Comparison of ENCODE assay signal across 19 cellular contexts in genomic region chr2:175981546-175981945, GRCh38. TPM values are rescaled to one million over a fixed set of nuclear protein-coding genes. Genes with fewer than 3 reads are reported as not detected.
DNase-seq lines count a peak whose midpoint lies in the region; ATAC-seq, FAIRE-seq and TF ChIP-seq lines count a peak whose summit lies in the region.
"Had no signal": no experiment of that assay in that cellular context is flagged by ENCODE, and none has a peak within 500 bp of the region (broad histone marks: within the 10 kb centered on the region; RNA-seq: fewer than 3 reads in every experiment).

No MANE protein-coding gene starts in this region.

- no peak overlapping the region for H2AFZ ChIP-seq in GM23338
- no peak overlapping the region for H2AFZ ChIP-seq in K562 (ENCODE audit: low read depth, low read length)

- H3K79me2 ChIP-seq in GM23338 (replicated peaks; ENCODE audit: insufficient read depth) (no peaks in the 10 kb centered on the region), K562 (ENCODE audit: control insufficient read depth, insufficient read depth, low read length) (0 out of 3 replicates have a peak, but pooled peaks cover under 1% of the 10 kb centered on the region), mesendoderm (ENCODE audit: control insufficient read depth, insufficient read depth, low read length) (no peaks in the 10 kb centered on the region)

- no peak overlapping the region for H2BK15ac ChIP-seq in mesendoderm (replicated peaks; ENCODE audit: low read depth)

- intact Hi-C loops in K562 (cut with micrococcal nuclease) (no loop called here), kidney (cut with DNase I) (no loop called here)

- no peak overlapping the region for H2AK5ac ChIP-seq in mesendoderm (ENCODE audit: low read length)

- H2BK5ac ChIP-seq in mesendoderm (ENCODE audit: low read length), result no peak overlapping the region

- no peak overlapping the region for H3K18ac ChIP-seq in mesendoderm (ENCODE audit: low read length)

- CTCF ChIA-PET in K562 (lab: Yijun Ruan, JAX; ENCODE audit: low intra/inter-chr PET ratio), result interaction anchor here (1.8 kb wide), 1 partner anchor 98 kb away, joined by 4 read pairs; no protein-coding TSS in a partner anchor

- peak overlapping the region; percentile 18; the same call in 1 of the 2 replicates for H3K27ac ChIP-seq in GM23338 (ENCODE audit: low read depth)
- H3K27ac ChIP-seq in K562 (ENCODE audit: extremely low read depth, low read depth, low read length), result no peak overlapping the region
- H3K27ac ChIP-seq in mesendoderm (ENCODE audit: low read depth, low read length), result peak overlapping the region; percentile 4
- H3K27ac ChIP-seq in kidney (ENCODE audit: low read depth in 2 of 2, low read length in 2 of 2), result no peak overlapping the region
- H3K27ac ChIP-seq in small intestine (ENCODE audit: low read depth in 1 of 2, low read length in 1 of 2), result no peak overlapping the region
- H3K27ac ChIP-seq: HL-60 had no signal

- H3K9me1 ChIP-seq in K562 (ENCODE audit: control insufficient read depth, insufficient read depth, low read length), result no peaks in the 10 kb centered on the region

- H3K56ac ChIP-seq in mesendoderm (ENCODE audit: low read length), result no peak overlapping the region

- H3K4me3 ChIP-seq in GM23338, result no peak overlapping the region
- no peak overlapping the region for H3K4me3 ChIP-seq in K562
- no peak overlapping the region for H3K4me3 ChIP-seq in mesendoderm (ENCODE audit: low read length)
- no peak overlapping the region for H3K4me3 ChIP-seq in kidney (ENCODE audit: low read length in 2 of 2)
- no peak overlapping the region for H3K4me3 ChIP-seq in small intestine (ENCODE audit: low read depth in 1 of 2, low read length in 2 of 2)
- H3K4me3 ChIP-seq: MG63 had no signal

- peak; percentile 22 to 23; a peak in 2 of 4 replicates for TF ChIP-seq RAD21 in K562 (CRISPR knock-in tag; conservative IDR thresholded peaks at IDR 0.05 in 1 of 2, IDR thresholded peaks at IDR 0.05 in 1 of 2)

- no peaks in the 10 kb centered on the region for H3K9me2 ChIP-seq in GM23338 (ENCODE audit: insufficient read depth)

- H3K4me3 Mint-ChIP-seq in GM23338, result no peak overlapping the region
- H3K4me3 Mint-ChIP-seq: CD4-positive, CD25-positive, alpha-beta regulatory T cell; IgD-negative memory B cell had no signal

- no peaks in the 10 kb centered on the region for H3K9me3 ChIP-seq in K562 (replicated peaks; ENCODE audit: control insufficient read depth, insufficient read depth, low read depth, low read length)
- H3K9me3 ChIP-seq in kidney (ENCODE audit: control insufficient read depth in 1 of 2, low read length in 2 of 2), result no peaks in the 10 kb centered on the region
- H3K9me3 ChIP-seq in small intestine (ENCODE audit: control insufficient read depth, low read depth), result no peaks in the 10 kb centered on the region
- H3K9me3 ChIP-seq: BE2C, MG63 had no signal

- no peaks in the 10 kb centered on the region for H3K36me3 ChIP-seq in GM23338 (ENCODE audit: insufficient read depth)
- H3K36me3 ChIP-seq in K562 (ENCODE audit: control insufficient read depth, insufficient read depth, low read length), result peaks cover 34% of the 10 kb centered on the region; the same call in 2 of the 3 replicates
- no peaks in the 10 kb centered on the region for H3K36me3 ChIP-seq in mesendoderm (ENCODE audit: control insufficient read depth, insufficient read depth, low read length)
- H3K36me3 ChIP-seq in kidney (ENCODE audit: control insufficient read depth in 1 of 2, insufficient read depth in 2 of 2, low read length in 2 of 2), result no peaks in the 10 kb centered on the region
- peaks cover 0 to 2% of the 10 kb centered on the region in 2 donors for H3K36me3 ChIP-seq in small intestine (ENCODE audit: control insufficient read depth in 2 of 2, insufficient read depth in 2 of 2, low read length in 2 of 2)
- H3K36me3 ChIP-seq: BE2C had no signal

- no peak overlapping the region for H4K5ac ChIP-seq in mesendoderm (ENCODE audit: low read length)

- H3K23ac ChIP-seq in mesendoderm (ENCODE audit: low read length), result no peak overlapping the region

- in situ Hi-C loops in K562 (cut with MboI), result no loop called here

- BruUV-seq in K562 (replicated peaks; lab: Mats Ljungman, UMichigan), result no TSS peak

- H3K4me2 ChIP-seq in GM23338 (peak overlapping the region; percentile 41; the same call in 1 of the 2 replicates), K562 (ENCODE audit: insufficient read depth, low read length) (no peak overlapping the region), mesendoderm (ENCODE audit: low read length) (no peak overlapping the region)

- no peak; a peak in 1 of 4 replicates for TF ChIP-seq CTCF in GM23338 (conservative IDR thresholded peaks at IDR 0.05; ENCODE audit: low read depth in 2 of 2)
- TF ChIP-seq CTCF in K562 (IDR thresholded peaks at IDR 0.05 in 2 of 3, conservative IDR thresholded peaks at IDR 0.05 in 1 of 3; ENCODE audit: insufficient read depth in 2 of 3, low read depth in 1 of 3, low read length in 3 of 3), result no peak
- TF ChIP-seq CTCF in kidney (IDR thresholded peaks at IDR 0.05; ENCODE audit: borderline replicate concordance, extremely low read depth, insufficient read depth), result no peak

- H4K20me1 ChIP-seq in GM23338 (replicated peaks; ENCODE audit: insufficient read depth) (no peaks in the 10 kb centered on the region), K562 (replicated peaks; ENCODE audit: control insufficient read depth, insufficient read depth, low read length) (no peaks in the 10 kb centered on the region)

- no peaks in the 10 kb centered on the region; the same call in 2 of the 3 replicates for H3K36me3 Mint-ChIP-seq in GM23338 (ENCODE audit: low read depth)

- H3K79me1 ChIP-seq in mesendoderm (ENCODE audit: low read length), result no peaks in the 10 kb centered on the region

- 33% methylated on average over 1 of the region's 1 CpG for WGBS in K562 (ENCODE audit: insufficient coverage, low coverage, missing lambda C conversion rate)
- no CpG with 5 or more reads among the region's 1 CpG for WGBS in mesendoderm (ENCODE audit: extremely low coverage, insufficient coverage, low lambda C conversion rate)
- 90 to 100% (median 95%) methylated on average over 1 of the region's 1 CpG for WGBS in small intestine, 3 donors

- no peaks in the 10 kb centered on the region for H3F3A ChIP-seq in GM23338 (replicated peaks; ENCODE audit: low read depth)

- H3K4me1 ChIP-seq in GM23338 (ENCODE audit: insufficient read depth), result peaks cover 12% of the 10 kb centered on the region
- no peaks in the 10 kb centered on the region for H3K4me1 ChIP-seq in K562 (replicated peaks in 1 of 2; ENCODE audit: control insufficient read depth in 2 of 2, insufficient read depth in 2 of 2, low read length in 2 of 2)
- peaks cover 3% of the 10 kb centered on the region for H3K4me1 ChIP-seq in mesendoderm (ENCODE audit: control insufficient read depth, low read depth, low read length)
- H3K4me1 ChIP-seq in kidney (ENCODE audit: control insufficient read depth in 1 of 2, insufficient read depth in 1 of 2, low read depth in 1 of 2, low read length in 2 of 2), result no peaks in the 10 kb centered on the region
- no peaks in the 10 kb centered on the region for H3K4me1 ChIP-seq in small intestine (ENCODE audit: control insufficient read depth in 2 of 2, insufficient read depth in 1 of 2, low read depth in 1 of 2, low read length in 1 of 2)
- H3K4me1 ChIP-seq: BE2C had no signal

- H3K4ac ChIP-seq in mesendoderm (ENCODE audit: low read depth, low read length), result no peak overlapping the region

- H3K9ac ChIP-seq in K562 (ENCODE audit: insufficient read depth in 1 of 2, low read depth in 2 of 2, low read length in 2 of 2) (no peak overlapping the region), mesendoderm (ENCODE audit: low read length) (no peak overlapping the region), kidney (ENCODE audit: low read length in 2 of 2) (no peak overlapping the region)

- H4K8ac ChIP-seq in mesendoderm (ENCODE audit: low read depth, low read length), result no peak overlapping the region

- DNase-seq in GM23338 (ENCODE audit: low spot score) (peak; percentile 66), NCI-H524 (lab: John Stamatoyannopoulos, UW) (peak; percentile 42 to 74), K562 (ENCODE audit: extremely low read depth in 1 of 4, low spot score in 3 of 4) (no peak), mesendoderm (peak; percentile 93), kidney (no peak), small intestine (no peak)
- DNase-seq: BE2C; Calu3; CD4-positive, CD25-positive, alpha-beta regulatory T cell; Kasumi-1; MG63; NCI-H1048; NCI-H146; NCI-H2029 treated with DMSO at 0.1 percent for 48 hours had no signal

- no peak overlapping the region for H3K27ac Mint-ChIP-seq in GM23338
- H3K27ac Mint-ChIP-seq: IgD-negative memory B cell had no signal

- ATAC-seq in GM23338, result peak; percentile 88
- ATAC-seq in K562, result peak; percentile 46; the same call in 2 of the 3 replicates
- ATAC-seq in HG03342 (IDR thresholded peaks at IDR 0.05; ENCODE audit: unreplicated experiment), result no peak

- no peak overlapping the region for H2BK120ac ChIP-seq in mesendoderm (ENCODE audit: low read depth, low read length)

- FAIRE-seq in K562 (lab: Jason Lieb, UNC) (no peak), kidney (lab: Jason Lieb, UNC) (no peak), small intestine (lab: Jason Lieb, UNC) (no peak)
- FAIRE-seq: A204.1, GM12891 had no signal

- no peak for TF ChIP-seq EP300 in K562 (IDR thresholded peaks at IDR 0.05; ENCODE audit: low read length)

- no peaks in the 10 kb centered on the region for H3K27me3 ChIP-seq in GM23338 (ENCODE audit: insufficient read depth)
- no peaks in the 10 kb centered on the region for H3K27me3 ChIP-seq in K562 (ENCODE audit: control insufficient read depth in 2 of 2, insufficient read depth in 2 of 2, low read length in 2 of 2)
- H3K27me3 ChIP-seq in mesendoderm (ENCODE audit: insufficient read depth, low read length, poor library complexity), result no peaks in the 10 kb centered on the region
- no peaks in the 10 kb centered on the region for H3K27me3 ChIP-seq in small intestine (ENCODE audit: control insufficient read depth in 2 of 2, insufficient read depth in 2 of 2, low read length in 2 of 2)
- H3K27me3 ChIP-seq: BE2C, MG63 had no signal

- no peak for TF ChIP-seq POLR2A in K562 (conservative IDR thresholded peaks at IDR 0.05)

- peaks cover 12% of the 10 kb centered on the region for H3K4me1 Mint-ChIP-seq in GM23338

- no peaks in the 10 kb centered on the region for H3K9me3 Mint-ChIP-seq in GM23338
- H3K9me3 Mint-ChIP-seq: IgD-negative memory B cell had no signal

- POLR2A ChIA-PET in K562 (lab: Yijun Ruan, JAX), result interaction anchor here (0.6 to 1.5 kb wide), 4 partner anchors 9 to 20 kb away, joined by 3 to 5 read pairs (median 4); partner anchors contain the start of gene LNPK

- H3K27me3 Mint-ChIP-seq in GM23338 (ENCODE audit: insufficient read depth, low read depth, poor library complexity), result no peaks in the 10 kb centered on the region
- H3K27me3 Mint-ChIP-seq: CD4-positive, CD25-positive, alpha-beta regulatory T cell; IgD-negative memory B cell had no signal

RNA-seq across cellular contexts. Expression of gene LNPK, which starts 20.5 kb away (rescaled TPM):
- total RNA-seq in GM23338 (2014; rRNA removed; shearing (Covaris generic)), result 6.1 and 8.1 TPM in 2 replicates
- polyA plus RNA-seq in GM23338 (2016; fragmentation: Nextera tagmentation; extraction: Ambion mirVana), result 5.2 and 5.4 TPM in 2 replicates
- 28.6 and 83.9 TPM in 2 replicates for total RNA-seq in K562 (2011; cell fraction: chromatin; rRNA removed; ENCODE audit: low replicate concordance)
- 13.8 and 17.1 TPM in 2 replicates for total RNA-seq in K562 (2011; cell fraction: nucleolus; rRNA removed)
- total RNA-seq in K562 (2011; cell fraction: nucleoplasm; rRNA removed), result 33.3 and 55.0 TPM in 2 replicates
- 18.8 and 19.9 TPM in 2 replicates for total RNA-seq in K562 (2014; rRNA removed)
- total RNA-seq in K562 (2014; rRNA removed; fragmentation: Illumina TruSeq; extraction: Trizol), result 33.9 and 34.6 TPM in 2 replicates
- 28.1 and 31.1 TPM in 2 replicates for total RNA-seq in K562 (2015; rRNA removed; fragmentation: Illumina TruSeq; extraction: Trizol)
- total RNA-seq in K562 (2021), result 39.0 and 40.4 TPM in 2 replicates
- 33.2 and 36.5 TPM in 2 replicates for polyA plus RNA-seq in K562 (2011; rRNA removed)
- 6.1 and 13.4 TPM in 2 replicates for polyA plus RNA-seq in K562 (2011; cell fraction: cytosol; rRNA removed)
- 12.5 and 23.2 TPM in 2 replicates for polyA plus RNA-seq in K562 (2011; cell fraction: nucleus; rRNA removed)
- polyA plus RNA-seq in K562 (2012), result 11.6 and 17.5 TPM in 2 replicates
- 17.1 and 21.3 TPM in 2 replicates for polyA plus RNA-seq in K562 (2014; fragmentation: Illumina TruSeq; extraction: Trizol)
- 1 to 10 TPM; 6.4 to 8.7 TPM for polyA plus RNA-seq in K562 (2014; fragmentation: Nextera tagmentation; extraction: Ambion mirVana)
- 11.9 and 12.7 TPM in 2 replicates for polyA plus RNA-seq in K562 (2014; rRNA removed)
- 49.7 and 57.3 TPM in 2 replicates for polyA minus RNA-seq in K562 (2011; rRNA and poly(A)+ RNA removed)
- polyA minus RNA-seq in K562 (2011; cell fraction: cytosol; rRNA and poly(A)+ RNA removed), result 16.7 and 26.4 TPM in 2 replicates
- 26.5 and 56.3 TPM in 2 replicates for polyA minus RNA-seq in K562 (2011; cell fraction: nucleus; rRNA and poly(A)+ RNA removed)
- 5.1 TPM for polyA plus RNA-seq in mesendoderm (2013, experiment 1 of 2)
- polyA plus RNA-seq in mesendoderm (2013, experiment 2 of 2), result 5.1 TPM
- total RNA-seq in kidney, result 29.0 TPM
- 5.1 TPM for polyA plus RNA-seq in kidney (ENCODE audit: insufficient read depth, low read depth, low replicate concordance)
- polyA plus RNA-seq in small intestine, result 1 to 10 TPM; 2.2 to 7.1 (median 2.9) TPM

Comparison
In these comparisons a context has a peak if more than half of its experiments do, and no peak if none do; other contexts are left out.
1. DNase-seq: peak in GM23338 (single experiment), NCI-H524 (2 of 2) and mesendoderm (single experiment); none in K562 (0 of 4), kidney (single experiment) and small intestine (single experiment).
2. H3K27ac ChIP-seq: peak in GM23338 (single experiment) and mesendoderm (single experiment); none in K562 (single experiment), kidney (0 of 2) and small intestine (0 of 2).